1 cellular context compared by ENCODE assay signal in the genomic region with DNA sequence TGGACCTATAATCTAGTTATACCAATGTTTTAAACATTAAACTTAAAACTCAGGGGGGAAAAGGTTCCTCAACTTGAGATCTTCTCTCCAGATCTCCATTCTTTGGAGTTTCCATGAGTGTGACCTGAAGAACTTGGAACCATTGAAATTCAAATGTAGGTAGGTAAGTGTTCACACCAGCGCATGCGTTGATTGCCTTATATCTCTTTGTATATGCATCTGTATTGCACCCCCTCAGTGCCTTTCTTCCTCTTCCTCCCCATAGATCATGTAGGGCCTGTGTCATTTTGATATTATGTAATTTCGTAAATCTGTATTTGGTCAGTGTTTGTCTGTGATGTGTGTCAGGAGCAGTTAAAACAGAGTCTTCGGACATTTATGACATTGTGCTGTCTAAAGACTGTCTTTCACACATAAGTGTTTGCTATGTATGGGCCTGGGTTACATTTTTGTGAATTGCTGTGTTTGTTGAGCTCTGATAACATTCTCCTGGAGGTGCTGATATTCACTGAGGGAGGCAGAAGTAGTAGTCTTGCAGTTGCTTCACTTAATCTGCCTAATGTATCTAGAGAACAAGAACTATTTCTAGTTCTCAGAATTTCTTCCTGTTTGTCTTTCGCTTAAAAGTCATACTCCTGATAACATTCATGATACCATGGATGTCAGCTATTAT.
TF ChIP-seq lines count a peak whose summit lies in the region.

No MANE protein-coding gene starts in this region.

TF ChIP-seq in GM23338, 12 proteins besides CTCF, POLR2A, EP300 and RAD21 (continued from another document):
- TF ChIP-seq REST (IDR thresholded peaks at IDR 0.05; ENCODE audit: unreplicated experiment) = no peak
